Comparison of ENCODE assay signal across 8 cellular contexts in genomic region chr11:120172054-120172881, GRCh38. TPM values are rescaled to one million over a fixed set of nuclear protein-coding genes. Genes with fewer than 3 reads are reported as not detected.
DNase-seq lines count a peak whose midpoint lies in the region; ATAC-seq, FAIRE-seq and TF ChIP-seq lines count a peak whose summit lies in the region.

No MANE protein-coding gene starts in this region.

- H4K5ac ChIP-seq in H9 (ENCODE audit: insufficient read length, low read depth, low read length), result no peak overlapping the region

- peaks cover 98% of the 10 kb centered on the region for H3K27me3 Mint-ChIP-seq in H9 (ENCODE audit: low read depth)
- peaks cover 19 to 57% (median 52%) of the 10 kb centered on the region in 5 donors for H3K27me3 Mint-ChIP-seq in naive thymus-derived CD8-positive, alpha-beta T cell
- H3K27me3 Mint-ChIP-seq in type B pancreatic cell, result peaks cover 55% of the 10 kb centered on the region

- no peaks in the 10 kb centered on the region for H3K79me2 ChIP-seq in H9 (ENCODE audit: insufficient read depth, low read length)

- H4K91ac ChIP-seq in H9 (ENCODE audit: insufficient read length, low read depth, low read length), result no peak overlapping the region

- H3K23ac ChIP-seq in H9 (ENCODE audit: insufficient read length, low read depth, low read length), result no peak overlapping the region

- H2AFZ ChIP-seq in H9 (ENCODE audit: low read length), result no peak overlapping the region

- H3K27me3 ChIP-seq in H9 (ENCODE audit: insufficient read depth, low read length), result peaks cover 20% of the 10 kb centered on the region

- no peak overlapping the region for H3K4me2 ChIP-seq in H9 (ENCODE audit: insufficient read depth, insufficient read length, low read length)

- H3K56ac ChIP-seq in H9 (ENCODE audit: insufficient read length, low read depth, low read length), result no peak overlapping the region

- DNase-seq in D721Med (ENCODE audit: insufficient read length, low spot score) (peak; percentile 62), H9 (peak; percentile 86), NCI-H69 (lab: John Stamatoyannopoulos, UW) (peak; percentile 78), activated T-cell treated with anti-CD3 and anti-CD28 coated beads for 1 hour (ENCODE audit: low read depth) (peak; percentile 27), fibroblast of mammary gland (ENCODE audit: low read depth) (peak; percentile 68), type B pancreatic cell (ENCODE audit: extremely low spot score, unreplicated experiment) (peak; percentile 81)
- peak in 9 of 10 donors; percentile 25 to 60 (median 38) for DNase-seq in naive thymus-derived CD8-positive, alpha-beta T cell
- no peak for DNase-seq in effector CD4-positive, alpha-beta T cell

- peaks cover 0 to 4% of the 10 kb centered on the region in 2 experiments; a peak in 1 of 5 replicates for H3K9me3 Mint-ChIP-seq in H9
- H3K9me3 Mint-ChIP-seq in naive thymus-derived CD8-positive, alpha-beta T cell, result peaks cover 0 to 3% (median 0%) of the 10 kb centered on the region in 9 donors
- H3K9me3 Mint-ChIP-seq in type B pancreatic cell, result no peaks in the 10 kb centered on the region

- peaks cover 8 to 14% of the 10 kb centered on the region in 2 experiments for H3K4me1 Mint-ChIP-seq in H9
- peaks cover 4 to 22% (median 7%) of the 10 kb centered on the region in 4 donors for H3K4me1 Mint-ChIP-seq in naive thymus-derived CD8-positive, alpha-beta T cell
- peaks cover 20% of the 10 kb centered on the region for H3K4me1 Mint-ChIP-seq in type B pancreatic cell (ENCODE audit: unreplicated experiment)

- H3K27ac ChIP-seq in H9 (ENCODE audit: insufficient read length, low read depth, low read length), result no peak overlapping the region

- H3K9ac ChIP-seq in H9 (ENCODE audit: extremely low read depth, insufficient read length, low read length), result no peak overlapping the region

- no peak overlapping the region for H3K14ac ChIP-seq in H9 (ENCODE audit: insufficient read depth, low read length)

- H3K4ac ChIP-seq in H9 (ENCODE audit: low read depth, low read length), result no peak overlapping the region

- FAIRE-seq in D721Med (lab: Jason Lieb, UNC), result no peak

- TF ChIP-seq CTCF in D721Med (IDR thresholded peaks at IDR 0.05; ENCODE audit: insufficient read depth, missing control alignments) (peak; percentile 77), H9 (conservative IDR thresholded peaks at IDR 0.05) (peak; percentile 85), fibroblast of mammary gland (conservative IDR thresholded peaks at IDR 0.05; ENCODE audit: control insufficient read depth, insufficient read depth, low read depth, low read length) (peak; percentile 88), type B pancreatic cell (conservative IDR thresholded peaks at IDR 0.05) (peak; percentile 88)

- H3K4me3 Mint-ChIP-seq in H9 (no peak overlapping the region), type B pancreatic cell (peak overlapping the region; percentile 57)
- H3K4me3 Mint-ChIP-seq in naive thymus-derived CD8-positive, alpha-beta T cell, result peak overlapping the region in 4 of 10 donors; percentile 28 to 55 (median 42)

- no peak overlapping the region for H4K8ac ChIP-seq in H9 (replicated peaks; ENCODE audit: insufficient read length, low read depth, low read length)

- H3K4me3 ChIP-seq in fibroblast of mammary gland (ENCODE audit: control insufficient read depth, low read depth, low read length), result no peak overlapping the region

- no peak overlapping the region for H2BK15ac ChIP-seq in H9 (ENCODE audit: low read depth, low read length)

- no peak overlapping the region for H3K27ac Mint-ChIP-seq in H9
- H3K27ac Mint-ChIP-seq in naive thymus-derived CD8-positive, alpha-beta T cell, result peak overlapping the region in 2 of 10 donors; percentile 49 to 54
- peak overlapping the region; percentile 66 for H3K27ac Mint-ChIP-seq in type B pancreatic cell

- H3T11ph ChIP-seq in H9 (ENCODE audit: low read length), result no peak overlapping the region

- no peaks in the 10 kb centered on the region for H3K79me1 ChIP-seq in H9 (ENCODE audit: insufficient read depth, low read depth, low read length, poor library complexity, severe bottlenecking)

- H2BK20ac ChIP-seq in H9 (ENCODE audit: low read depth, low read length, poor library complexity, severe bottlenecking), result no peak overlapping the region

- POLR2A ChIA-PET in naive thymus-derived CD8-positive, alpha-beta T cell (lab: Charles Lee), result no interaction called here

- no peak overlapping the region for H3K18ac ChIP-seq in H9 (ENCODE audit: insufficient read length, low read depth, low read length)

- H3K36me3 Mint-ChIP-seq in H9 (ENCODE audit: insufficient read depth in 1 of 3, low read depth in 3 of 3), result no peaks in the 10 kb centered on the region
- H3K36me3 Mint-ChIP-seq in naive thymus-derived CD8-positive, alpha-beta T cell, result peaks cover 0 to 2% (median 0%) of the 10 kb centered on the region in 3 donors
- H3K36me3 Mint-ChIP-seq in type B pancreatic cell, result no peaks in the 10 kb centered on the region

- H2BK12ac ChIP-seq in H9 (ENCODE audit: insufficient read length, low read depth, low read length), result no peak overlapping the region

- H4K20me1 ChIP-seq in H9 (ENCODE audit: control insufficient read depth, insufficient read depth, insufficient read length), result no peaks in the 10 kb centered on the region

- H2AK5ac ChIP-seq in H9 (ENCODE audit: insufficient read length, low read length), result no peak overlapping the region

- H3K9me3 ChIP-seq in H9 (ENCODE audit: control insufficient read depth, low read depth, low read length), result no peaks in the 10 kb centered on the region

- no peak overlapping the region for H2BK5ac ChIP-seq in H9 (ENCODE audit: insufficient read length, low read length)

- H3K4me1 ChIP-seq in H9 (ENCODE audit: insufficient read depth, low read length), result no peaks in the 10 kb centered on the region; the same call in 1 of the 2 replicates

- no CpG with 5 or more reads among the region's 23 CpGs for WGBS in H9 (ENCODE audit: extremely low coverage, insufficient read length, low lambda C conversion rate)

- ATAC-seq in naive thymus-derived CD8-positive, alpha-beta T cell, result peak; percentile 43 to 51

- H3K23me2 ChIP-seq in H9 (ENCODE audit: insufficient read length, low read depth, low read length, poor library complexity, severe bottlenecking), result peaks cover 10% of the 10 kb centered on the region

- no peak overlapping the region for H2BK120ac ChIP-seq in H9 (ENCODE audit: low read depth, low read length, poor library complexity, severe bottlenecking)

RNA-seq across cellular contexts. Expression of gene TRIM29, which starts 34.4 kb away (rescaled TPM):
- total RNA-seq in H9 (2021) (not detected in 2 replicates), type B pancreatic cell (ENCODE audit: low replicate concordance) (56.7 and 207 TPM in 2 replicates)
- total RNA-seq in naive thymus-derived CD8-positive, alpha-beta T cell, result not detected
- polyA plus RNA-seq in naive thymus-derived CD8-positive, alpha-beta T cell, result not detected

RNA-seq across cellular contexts. Expression of gene OAF, which starts 38.6 kb away (rescaled TPM):
- total RNA-seq in H9 (2021) (1.1 and 1.6 TPM in 2 replicates), type B pancreatic cell (ENCODE audit: low replicate concordance) (17.1 and 67.5 TPM in 2 replicates)
- total RNA-seq in naive thymus-derived CD8-positive, alpha-beta T cell, result 1 to 10 TPM; 5.3 to 8.0 TPM
- polyA plus RNA-seq in naive thymus-derived CD8-positive, alpha-beta T cell, result 1 to 10 TPM; 3.6 to 6.0 (median 4.1) TPM

Comparison
In these comparisons a context has a peak if more than half of its experiments do, and no peak if none do; other contexts are left out.
1. RNA of gene TRIM29, which starts 34.4 kb away (total RNA-seq): 56.7 to 207 TPM in type B pancreatic cell; not detected in H9 and not detected in naive thymus-derived CD8-positive, alpha-beta T cell; every median in the first group is over 10 times any median in the second.
2. Peak in every context shown above with its lines, with median percentiles within 50 percentile points of each other: CTCF ChIP-seq.